Comparison of ENCODE assay signal across 20 cellular contexts in the genomic region with DNA sequence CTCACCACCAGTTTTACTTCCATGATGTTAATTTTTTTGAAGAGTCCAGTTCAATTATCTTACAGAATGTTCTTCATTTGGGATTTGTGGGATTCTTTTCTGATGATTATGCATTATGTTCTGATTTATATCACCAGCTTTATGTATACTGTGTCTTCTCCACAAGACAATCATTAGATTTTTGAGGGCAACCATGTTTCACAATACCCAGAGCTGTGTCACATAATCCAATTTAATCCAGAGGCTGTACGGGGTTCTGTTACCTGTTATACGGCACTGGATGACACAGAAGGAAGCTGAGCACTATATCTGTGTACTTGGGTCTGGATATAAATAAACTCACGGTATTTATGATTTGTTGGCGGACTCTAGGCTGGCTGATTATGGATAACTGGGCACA.
"Had no signal": no experiment of that assay in that cellular context is flagged by ENCODE, and none has a peak within 500 bp of the region (broad histone marks: within the 10 kb centered on the region; RNA-seq: fewer than 3 reads in every experiment).

No MANE protein-coding gene starts in this region.

- H3K4me3 Mint-ChIP-seq: naive thymus-derived CD4-positive, alpha-beta T cell; stimulated activated memory B cell treated with anti-CD40 and anti-IgM and Interleukin-4, amounts not matched to agents 10 μg/mL and 1 μg/mL and 100 μg/mL, for 72 hours had no signal

- H3K9me3 Mint-ChIP-seq: effector memory CD8-positive, alpha-beta T cell; naive thymus-derived CD4-positive, alpha-beta T cell; stimulated activated memory B cell treated with anti-CD40 and anti-IgM and Interleukin-4, amounts not matched to agents 10 μg/mL and 1 μg/mL and 100 μg/mL, for 72 hours had no signal

- H3K27me3 Mint-ChIP-seq: effector memory CD8-positive, alpha-beta T cell; stimulated activated memory B cell treated with anti-CD40 and anti-IgM and Interleukin-4, amounts not matched to agents 10 μg/mL and 1 μg/mL and 100 μg/mL, for 72 hours had no signal

- DNase-seq: cortex of kidney; effector memory CD8-positive, alpha-beta T cell; erythroblast; foreskin fibroblast; gastrocnemius medialis; head of caudate nucleus; mesenchymal stem cell; midbrain; naive thymus-derived CD4-positive, alpha-beta T cell; occipital lobe; ovary; posterior cingulate gyrus; psoas muscle; right cardiac atrium; spleen; stimulated activated CD4-positive, alpha-beta T cell treated with anti-CD3 and anti-CD28 coated beads, Interleukin-4, amount 100 ng/mL, for 4 hours; stimulated activated naive CD8-positive, alpha-beta T cell treated with anti-CD3 and anti-CD28 coated beads, Interleukin-15, Interleukin-2, amounts not matched to agents 100 U/mL and 50 U/mL, for 24 hours; upper lobe of left lung had no signal

- ATAC-seq: gastrocnemius medialis; left lobe of liver; naive thymus-derived CD4-positive, alpha-beta T cell; psoas muscle; right cardiac atrium; stimulated activated memory B cell treated with anti-CD40 and anti-IgM and Interleukin-4, amounts not matched to agents 10 μg/mL and 1 μg/mL and 100 μg/mL, for 72 hours; stimulated activated naive CD8-positive, alpha-beta T cell treated with anti-CD3 and anti-CD28 coated beads, Interleukin-15, Interleukin-2, amounts not matched to agents 100 U/mL and 50 U/mL, for 24 hours had no signal

- H3K4me1 Mint-ChIP-seq: naive thymus-derived CD4-positive, alpha-beta T cell; stimulated activated memory B cell treated with anti-CD40 and anti-IgM and Interleukin-4, amounts not matched to agents 10 μg/mL and 1 μg/mL and 100 μg/mL, for 72 hours had no signal

- H3K27ac Mint-ChIP-seq: naive thymus-derived CD4-positive, alpha-beta T cell; stimulated activated memory B cell treated with anti-CD40 and anti-IgM and Interleukin-4, amounts not matched to agents 10 μg/mL and 1 μg/mL and 100 μg/mL, for 72 hours had no signal
